8 cellular contexts compared by ENCODE assay signal in genomic region chr4:155889036-155889793, GRCh38. TPM values are rescaled to one million over a fixed set of nuclear protein-coding genes. Genes with fewer than 3 reads are reported as not detected.
DNase-seq lines count a peak whose midpoint lies in the region; ATAC-seq lines count a peak whose summit lies in the region.

No MANE protein-coding gene starts in this region.

- H3K4me3 ChIP-seq in right cardiac atrium (ENCODE audit: low read length): no peak overlapping the region
- H3K4me3 ChIP-seq in SJCRH30: no peak overlapping the region

- no peaks in the 10 kb centered on the region for H3K36me3 ChIP-seq in SJCRH30

- H3K4me1 ChIP-seq in right cardiac atrium (ENCODE audit: control insufficient read depth, insufficient read depth, low read length): no peaks in the 10 kb centered on the region
- no peaks in the 10 kb centered on the region for H3K4me1 ChIP-seq in SJCRH30

- intact Hi-C loops in right cardiac atrium (cut with DNase I): no loop called here

- ATAC-seq in HG02588 (IDR thresholded peaks at IDR 0.05; ENCODE audit: unreplicated experiment): peak; percentile 87
- ATAC-seq in right cardiac atrium: peak; percentile 76 to 83

- H3K27me3 ChIP-seq in right cardiac atrium (ENCODE audit: control insufficient read depth, insufficient read depth): no peaks in the 10 kb centered on the region
- H3K27me3 ChIP-seq in SJCRH30: no peaks in the 10 kb centered on the region

- 27% methylated on average over 5 of the region's 5 CpGs for WGBS in right cardiac atrium

- H3K27ac ChIP-seq in right cardiac atrium (ENCODE audit: low read length) (no peak overlapping the region), SJCRH30 (no peak overlapping the region), substantia nigra (ENCODE audit: low read depth, low read length, poor library complexity, severe bottlenecking) (no peak overlapping the region)

- H3K9me3 ChIP-seq in right cardiac atrium (ENCODE audit: control insufficient read depth, low read length) (no peaks in the 10 kb centered on the region), SJCRH30 (replicated peaks) (peaks cover 4% of the 10 kb centered on the region; the same call in 1 of the 2 replicates)

- DNase-seq in GM03348 (ENCODE audit: low spot score): peak; percentile 74
- peak; percentile 88 for DNase-seq in NOMO-1 treated with dmso at 0.1 percent for 144 hours (lab: John Stamatoyannopoulos, UW; ENCODE audit: unreplicated experiment)
- DNase-seq in right cardiac atrium: no peak
- DNase-seq in SJCRH30: no peak
- no peak for DNase-seq in midbrain (lab: John Stamatoyannopoulos, UW)
- DNase-seq in substantia nigra (lab: John Stamatoyannopoulos, UW): no peak
- no peak for DNase-seq in GOT3 (lab: John Stamatoyannopoulos, UW)

RNA-seq across cellular contexts. Expression of gene TDO2, which starts 14.3 kb away (rescaled TPM):
- total RNA-seq in right cardiac atrium: not detected
- not detected for polyA plus RNA-seq in right cardiac atrium
- total RNA-seq in SJCRH30 (2014; rRNA removed; shearing (Covaris generic)): 0.23 and 0.26 TPM in 2 replicates

RNA-seq across cellular contexts. Expression of gene ASIC5, which starts 23.1 kb away (rescaled TPM):
- total RNA-seq in right cardiac atrium: not detected
- not detected for polyA plus RNA-seq in right cardiac atrium
- not detected in 2 replicates for total RNA-seq in SJCRH30 (2014; rRNA removed; shearing (Covaris generic))

Comparison
In these comparisons a context has a peak if more than half of its experiments do, and no peak if none do; other contexts are left out.
1. DNase-seq: peak in GM03348 (single experiment) and NOMO-1 treated with dmso at 0.1 percent for 144 hours (single experiment); none in right cardiac atrium (0 of 3), SJCRH30 (0 of 2), midbrain (single experiment), substantia nigra (0 of 49) and GOT3 (single experiment).